ENCODE assay signal across 22 cellular contexts in the genomic region with DNA sequence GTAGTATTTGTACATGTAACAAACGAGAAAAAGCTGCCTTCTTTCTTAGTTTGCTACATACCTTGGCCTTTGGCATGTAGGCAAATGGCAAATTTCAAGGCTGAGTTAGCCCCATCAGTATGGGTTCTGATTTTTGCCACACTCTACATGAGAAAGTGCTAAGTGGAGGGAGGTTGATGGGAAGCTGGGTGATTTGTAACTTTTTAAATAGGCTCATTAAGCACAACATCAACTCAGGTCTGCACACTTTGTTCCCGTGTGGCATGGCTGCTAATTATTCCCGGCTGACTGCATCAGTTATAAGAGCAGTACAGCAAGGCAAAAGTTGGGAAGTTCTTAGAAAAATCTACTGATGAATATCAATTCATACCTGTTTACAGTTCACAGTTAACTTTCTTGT.
"Had no signal": no experiment of that assay in that cellular context is flagged by ENCODE, and none has a peak within 500 bp of the region (broad histone marks: within the 10 kb centered on the region; RNA-seq: fewer than 3 reads in every experiment).

No MANE protein-coding gene starts in this region.

- H3K27me3 ChIP-seq: colonic mucosa, esophagus muscularis mucosa, esophagus squamous epithelium, foreskin keratinocyte, gastrocnemius medialis, gastroesophageal sphincter, heart left ventricle had no signal

- H3K9me3 ChIP-seq: colonic mucosa, esophagus muscularis mucosa, esophagus squamous epithelium, gastrocnemius medialis, gastroesophageal sphincter, heart left ventricle had no signal

- H3K36me3 ChIP-seq: colonic mucosa, esophagus muscularis mucosa, esophagus squamous epithelium, gastrocnemius medialis, gastroesophageal sphincter, heart left ventricle had no signal

- H3K4me3 ChIP-seq: colonic mucosa, coronary artery, dorsolateral prefrontal cortex, esophagus muscularis mucosa, esophagus squamous epithelium, gastrocnemius medialis, gastroesophageal sphincter, heart left ventricle had no signal

- H3K27ac ChIP-seq: colonic mucosa, coronary artery, dorsolateral prefrontal cortex, epithelial cell of prostate, esophagus muscularis mucosa, esophagus squamous epithelium, foreskin keratinocyte, gastrocnemius medialis, gastroesophageal sphincter, heart left ventricle had no signal

- DNase-seq: colonic mucosa; cortex of kidney; dermis blood vessel endothelial cell; dorsolateral prefrontal cortex; effector CD4-positive, alpha-beta T cell; effector CD8-positive, alpha-beta T cell; effector memory CD4-positive, alpha-beta T cell; effector memory CD8-positive, alpha-beta T cell; endodermal cell; erythroblast; esophagus squamous epithelium; foreskin fibroblast; foreskin keratinocyte; foreskin melanocyte; gastrocnemius medialis; glutamatergic neuron; head of caudate nucleus; heart left ventricle had no signal

- H3K4me1 ChIP-seq: colonic mucosa, esophagus muscularis mucosa, esophagus squamous epithelium, foreskin keratinocyte, gastroesophageal sphincter, heart left ventricle had no signal
